In the genomic region with DNA sequence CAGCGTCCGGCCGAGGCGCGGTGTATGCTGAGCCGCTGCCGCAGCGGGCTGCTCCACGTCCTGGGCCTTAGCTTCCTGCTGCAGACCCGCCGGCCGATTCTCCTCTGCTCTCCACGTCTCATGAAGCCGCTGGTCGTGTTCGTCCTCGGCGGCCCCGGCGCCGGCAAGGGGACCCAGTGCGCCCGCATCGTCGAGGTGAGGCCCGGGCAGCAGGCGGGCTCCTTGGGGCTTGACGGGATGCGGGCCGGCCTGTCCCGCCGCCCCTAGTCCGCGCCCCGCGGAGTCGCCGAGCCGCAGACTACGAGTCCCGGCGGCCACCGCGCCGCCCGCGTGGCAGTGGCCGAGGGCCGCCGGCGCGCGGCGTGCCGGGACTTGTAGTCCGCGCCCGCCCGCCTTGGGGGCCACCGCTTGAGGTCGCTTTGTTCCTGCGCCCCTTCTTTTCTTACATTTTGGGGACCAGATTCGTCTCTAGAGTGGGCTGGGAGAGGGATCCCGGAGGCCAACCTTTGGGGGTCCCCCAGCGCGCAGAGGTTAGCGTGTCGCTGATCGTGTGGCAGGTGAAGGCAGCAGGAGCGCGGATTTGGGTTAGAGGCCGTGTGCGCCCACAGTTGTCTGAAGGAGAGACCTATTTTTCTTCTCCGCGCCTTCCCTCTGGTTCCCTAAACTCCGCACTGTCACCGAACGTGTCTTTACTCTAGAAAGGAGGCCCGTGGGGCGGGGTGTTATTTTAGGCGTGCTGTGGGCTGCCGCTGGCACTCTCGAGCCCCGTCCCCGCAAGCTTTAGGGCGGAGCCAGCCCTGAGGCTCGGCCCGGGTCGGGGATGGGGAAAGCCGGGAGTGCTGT, we compare ENCODE assay signal across 1 cellular context.
A peak's percentile ranks its signal among the peaks of the same experiment; 100 is the strongest.
TF ChIP-seq lines count a peak whose summit lies in the region.

No MANE protein-coding gene starts in this region.

TF ChIP-seq in HEK293, 187 proteins besides CTCF, POLR2A, EP300 and RAD21 (continued from another document):
- TF ChIP-seq, protein P1, sequence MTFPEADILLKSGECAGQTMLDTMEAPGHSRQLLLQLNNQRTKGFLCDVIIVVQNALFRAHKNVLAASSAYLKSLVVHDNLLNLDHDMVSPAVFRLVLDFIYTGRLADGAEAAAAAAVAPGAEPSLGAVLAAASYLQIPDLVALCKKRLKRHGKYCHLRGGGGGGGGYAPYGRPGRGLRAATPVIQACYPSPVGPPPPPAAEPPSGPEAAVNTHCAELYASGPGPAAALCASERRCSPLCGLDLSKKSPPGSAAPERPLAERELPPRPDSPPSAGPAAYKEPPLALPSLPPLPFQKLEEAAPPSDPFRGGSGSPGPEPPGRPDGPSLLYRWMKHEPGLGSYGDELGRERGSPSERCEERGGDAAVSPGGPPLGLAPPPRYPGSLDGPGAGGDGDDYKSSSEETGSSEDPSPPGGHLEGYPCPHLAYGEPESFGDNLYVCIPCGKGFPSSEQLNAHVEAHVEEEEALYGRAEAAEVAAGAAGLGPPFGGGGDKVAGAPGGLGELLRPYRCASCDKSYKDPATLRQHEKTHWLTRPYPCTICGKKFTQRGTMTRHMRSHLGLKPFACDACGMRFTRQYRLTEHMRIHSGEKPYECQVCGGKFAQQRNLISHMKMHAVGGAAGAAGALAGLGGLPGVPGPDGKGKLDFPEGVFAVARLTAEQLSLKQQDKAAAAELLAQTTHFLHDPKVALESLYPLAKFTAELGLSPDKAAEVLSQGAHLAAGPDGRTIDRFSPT (tag by site-specific recombination; IDR thresholded peaks at IDR 0.05) = 0 out of 2 replicates have a peak, but pooled peaks have one; percentile 28
- TF ChIP-seq ZNF600 (tag by site-specific recombination; IDR thresholded peaks at IDR 0.05) (no peak), SP3 (tag by site-specific recombination; IDR thresholded peaks at IDR 0.05) (peak; percentile 47), HOXA7 (CRISPR knock-in tag; IDR thresholded peaks at IDR 0.05; ENCODE audit: borderline replicate concordance) (no peak), ZNF585B (tag by site-specific recombination; IDR thresholded peaks at IDR 0.05) (0 out of 2 replicates have a peak, but pooled peaks have one; percentile 10), ZBTB20 (tag by site-specific recombination; IDR thresholded peaks at IDR 0.05) (peak; percentile 65), ZBTB48 (tag by site-specific recombination; IDR thresholded peaks at IDR 0.05) (peak; percentile 70), ZNF561 (tag by site-specific recombination; IDR thresholded peaks at IDR 0.05; ENCODE audit: borderline replicate concordance) (peak; percentile 33; the same call in 1 of the 2 replicates), ZNF366 (tag by site-specific recombination; conservative IDR thresholded peaks at IDR 0.05) (0 out of 2 replicates have a peak, but pooled peaks have one; percentile 16), ZBTB8A (tag by site-specific recombination; IDR thresholded peaks at IDR 0.05) (peak; percentile 87), ZNF596 (tag by site-specific recombination; IDR thresholded peaks at IDR 0.05) (no peak), ZNF664 (tag by site-specific recombination; IDR thresholded peaks at IDR 0.05) (no peak), ZSCAN16 (tag by site-specific recombination; IDR thresholded peaks at IDR 0.05) (no peak), KLF16 (tag by site-specific recombination; IDR thresholded peaks at IDR 0.05) (0 out of 2 replicates have a peak, but pooled peaks have one; percentile 36), ZNF629 (tag by site-specific recombination; IDR thresholded peaks at IDR 0.05) (peak; percentile 50), ZNF324 (tag by site-specific recombination; IDR thresholded peaks at IDR 0.05) (0 out of 2 replicates have a peak, but pooled peaks have one; percentile 51), ZNF501 (tag by site-specific recombination; IDR thresholded peaks at IDR 0.05) (0 out of 2 replicates have a peak, but pooled peaks have one; percentile 32), GLIS2 (tag by site-specific recombination; IDR thresholded peaks at IDR 0.05) (peak; percentile 91), ZFP69B (tag by site-specific recombination; IDR thresholded peaks at IDR 0.05) (0 out of 2 replicates have a peak, but pooled peaks have one; percentile 18), SP2 (tag by site-specific recombination; IDR thresholded peaks at IDR 0.05) (peak; percentile 77), KLF8 (tag by site-specific recombination; IDR thresholded peaks at IDR 0.05) (peak; percentile 67), ZNF112 (tag by site-specific recombination; IDR thresholded peaks at IDR 0.05) (no peak), ZNF747 (tag by site-specific recombination; IDR thresholded peaks at IDR 0.05) (no peak), ZNF350 (tag by site-specific recombination; IDR thresholded peaks at IDR 0.05) (no peak), ZSCAN30 (tag by site-specific recombination; IDR thresholded peaks at IDR 0.05) (peak; percentile 82), EGR2 (tag by site-specific recombination; IDR thresholded peaks at IDR 0.05; ENCODE audit: low read depth) (0 out of 2 replicates have a peak, but pooled peaks have one; percentile 23), ZNF391 (tag by site-specific recombination; IDR thresholded peaks at IDR 0.05; ENCODE audit: borderline replicate concordance, low read depth) (0 out of 2 replicates have a peak, but pooled peaks have one; percentile 46), ZIC2 (tag by site-specific recombination; IDR thresholded peaks at IDR 0.05) (peak; percentile 40), ZNF335 (tag by site-specific recombination; conservative IDR thresholded peaks at IDR 0.05) (peak; percentile 96), GLI2 (tag by site-specific recombination; IDR thresholded peaks at IDR 0.05; ENCODE audit: borderline replicate concordance, low read depth) (no peak), ZNF670 (tag by site-specific recombination; IDR thresholded peaks at IDR 0.05; ENCODE audit: low read depth) (no peak), KLF9 (tag by site-specific recombination; IDR thresholded peaks at IDR 0.05; ENCODE audit: low read depth) (peak; percentile 35), GLIS1 (tag by site-specific recombination; IDR thresholded peaks at IDR 0.05) (peak; percentile 48), ZEB2 (tag by site-specific recombination; IDR thresholded peaks at IDR 0.05) (peak; percentile 40; the same call in 1 of the 2 replicates), ZBTB17 (tag by site-specific recombination; IDR thresholded peaks at IDR 0.05) (0 out of 2 replicates have a peak, but pooled peaks have one; percentile 83)
- TF ChIP-seq, protein P2, sequence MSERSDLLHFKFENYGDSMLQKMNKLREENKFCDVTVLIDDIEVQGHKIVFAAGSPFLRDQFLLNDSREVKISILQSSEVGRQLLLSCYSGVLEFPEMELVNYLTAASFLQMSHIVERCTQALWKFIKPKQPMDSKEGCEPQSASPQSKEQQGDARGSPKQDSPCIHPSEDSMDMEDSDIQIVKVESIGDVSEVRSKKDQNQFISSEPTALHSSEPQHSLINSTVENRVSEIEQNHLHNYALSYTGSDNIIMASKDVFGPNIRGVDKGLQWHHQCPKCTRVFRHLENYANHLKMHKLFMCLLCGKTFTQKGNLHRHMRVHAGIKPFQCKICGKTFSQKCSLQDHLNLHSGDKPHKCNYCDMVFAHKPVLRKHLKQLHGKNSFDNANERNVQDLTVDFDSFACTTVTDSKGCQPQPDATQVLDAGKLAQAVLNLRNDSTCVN (tag by site-specific recombination; optimal IDR thresholded peaks at IDR 0.05) = peak; percentile 74
- TF ChIP-seq, protein P3, sequence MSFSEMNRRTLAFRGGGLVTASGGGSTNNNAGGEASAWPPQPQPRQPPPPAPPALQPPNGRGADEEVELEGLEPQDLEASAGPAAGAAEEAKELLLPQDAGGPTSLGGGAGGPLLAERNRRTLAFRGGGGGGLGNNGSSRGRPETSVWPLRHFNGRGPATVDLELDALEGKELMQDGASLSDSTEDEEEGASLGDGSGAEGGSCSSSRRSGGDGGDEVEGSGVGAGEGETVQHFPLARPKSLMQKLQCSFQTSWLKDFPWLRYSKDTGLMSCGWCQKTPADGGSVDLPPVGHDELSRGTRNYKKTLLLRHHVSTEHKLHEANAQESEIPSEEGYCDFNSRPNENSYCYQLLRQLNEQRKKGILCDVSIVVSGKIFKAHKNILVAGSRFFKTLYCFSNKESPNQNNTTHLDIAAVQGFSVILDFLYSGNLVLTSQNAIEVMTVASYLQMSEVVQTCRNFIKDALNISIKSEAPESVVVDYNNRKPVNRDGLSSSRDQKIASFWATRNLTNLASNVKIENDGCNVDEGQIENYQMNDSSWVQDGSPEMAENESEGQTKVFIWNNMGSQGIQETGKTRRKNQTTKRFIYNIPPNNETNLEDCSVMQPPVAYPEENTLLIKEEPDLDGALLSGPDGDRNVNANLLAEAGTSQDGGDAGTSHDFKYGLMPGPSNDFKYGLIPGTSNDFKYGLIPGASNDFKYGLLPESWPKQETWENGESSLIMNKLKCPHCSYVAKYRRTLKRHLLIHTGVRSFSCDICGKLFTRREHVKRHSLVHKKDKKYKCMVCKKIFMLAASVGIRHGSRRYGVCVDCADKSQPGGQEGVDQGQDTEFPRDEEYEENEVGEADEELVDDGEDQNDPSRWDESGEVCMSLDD (tag by site-specific recombination; IDR thresholded peaks at IDR 0.05) = peak; percentile 91
- TF ChIP-seq, protein P4, sequence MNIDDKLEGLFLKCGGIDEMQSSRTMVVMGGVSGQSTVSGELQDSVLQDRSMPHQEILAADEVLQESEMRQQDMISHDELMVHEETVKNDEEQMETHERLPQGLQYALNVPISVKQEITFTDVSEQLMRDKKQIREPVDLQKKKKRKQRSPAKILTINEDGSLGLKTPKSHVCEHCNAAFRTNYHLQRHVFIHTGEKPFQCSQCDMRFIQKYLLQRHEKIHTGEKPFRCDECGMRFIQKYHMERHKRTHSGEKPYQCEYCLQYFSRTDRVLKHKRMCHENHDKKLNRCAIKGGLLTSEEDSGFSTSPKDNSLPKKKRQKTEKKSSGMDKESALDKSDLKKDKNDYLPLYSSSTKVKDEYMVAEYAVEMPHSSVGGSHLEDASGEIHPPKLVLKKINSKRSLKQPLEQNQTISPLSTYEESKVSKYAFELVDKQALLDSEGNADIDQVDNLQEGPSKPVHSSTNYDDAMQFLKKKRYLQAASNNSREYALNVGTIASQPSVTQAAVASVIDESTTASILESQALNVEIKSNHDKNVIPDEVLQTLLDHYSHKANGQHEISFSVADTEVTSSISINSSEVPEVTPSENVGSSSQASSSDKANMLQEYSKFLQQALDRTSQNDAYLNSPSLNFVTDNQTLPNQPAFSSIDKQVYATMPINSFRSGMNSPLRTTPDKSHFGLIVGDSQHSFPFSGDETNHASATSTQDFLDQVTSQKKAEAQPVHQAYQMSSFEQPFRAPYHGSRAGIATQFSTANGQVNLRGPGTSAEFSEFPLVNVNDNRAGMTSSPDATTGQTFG (tag by site-specific recombination; IDR thresholded peaks at IDR 0.05; ENCODE audit: borderline replicate concordance) = no peak
- TF ChIP-seq, protein P5, sequence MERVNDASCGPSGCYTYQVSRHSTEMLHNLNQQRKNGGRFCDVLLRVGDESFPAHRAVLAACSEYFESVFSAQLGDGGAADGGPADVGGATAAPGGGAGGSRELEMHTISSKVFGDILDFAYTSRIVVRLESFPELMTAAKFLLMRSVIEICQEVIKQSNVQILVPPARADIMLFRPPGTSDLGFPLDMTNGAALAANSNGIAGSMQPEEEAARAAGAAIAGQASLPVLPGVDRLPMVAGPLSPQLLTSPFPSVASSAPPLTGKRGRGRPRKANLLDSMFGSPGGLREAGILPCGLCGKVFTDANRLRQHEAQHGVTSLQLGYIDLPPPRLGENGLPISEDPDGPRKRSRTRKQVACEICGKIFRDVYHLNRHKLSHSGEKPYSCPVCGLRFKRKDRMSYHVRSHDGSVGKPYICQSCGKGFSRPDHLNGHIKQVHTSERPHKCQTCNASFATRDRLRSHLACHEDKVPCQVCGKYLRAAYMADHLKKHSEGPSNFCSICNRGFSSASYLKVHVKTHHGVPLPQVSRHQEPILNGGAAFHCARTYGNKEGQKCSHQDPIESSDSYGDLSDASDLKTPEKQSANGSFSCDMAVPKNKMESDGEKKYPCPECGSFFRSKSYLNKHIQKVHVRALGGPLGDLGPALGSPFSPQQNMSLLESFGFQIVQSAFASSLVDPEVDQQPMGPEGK (tag by site-specific recombination; IDR thresholded peaks at IDR 0.05) = peak; percentile 63; the same call in 1 of the 2 replicates
- TF ChIP-seq, protein P6, sequence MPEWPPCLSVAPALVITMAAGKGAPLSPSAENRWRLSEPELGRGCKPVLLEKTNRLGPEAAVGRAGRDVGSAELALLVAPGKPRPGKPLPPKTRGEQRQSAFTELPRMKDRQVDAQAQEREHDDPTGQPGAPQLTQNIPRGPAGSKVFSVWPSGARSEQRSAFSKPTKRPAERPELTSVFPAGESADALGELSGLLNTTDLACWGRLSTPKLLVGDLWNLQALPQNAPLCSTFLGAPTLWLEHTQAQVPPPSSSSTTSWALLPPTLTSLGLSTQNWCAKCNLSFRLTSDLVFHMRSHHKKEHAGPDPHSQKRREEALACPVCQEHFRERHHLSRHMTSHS (tag by site-specific recombination; IDR thresholded peaks at IDR 0.05) = no peak
- TF ChIP-seq, protein P7, sequence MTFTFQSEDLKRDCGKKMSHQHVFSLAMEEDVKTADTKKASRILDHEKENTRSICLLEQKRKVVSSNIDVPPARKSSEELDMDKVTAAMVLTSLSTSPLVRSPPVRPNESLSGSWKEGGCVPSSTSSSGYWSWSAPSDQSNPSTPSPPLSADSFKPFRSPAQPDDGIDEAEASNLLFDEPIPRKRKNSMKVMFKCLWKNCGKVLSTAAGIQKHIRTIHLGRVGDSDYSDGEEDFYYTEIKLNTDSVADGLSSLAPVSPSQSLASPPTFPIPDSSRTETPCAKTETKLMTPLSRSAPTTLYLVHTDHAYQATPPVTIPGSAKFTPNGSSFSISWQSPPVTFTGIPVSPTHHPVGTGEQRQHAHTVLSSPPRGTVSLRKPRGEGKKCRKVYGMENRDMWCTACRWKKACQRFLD (tag by site-specific recombination; IDR thresholded peaks at IDR 0.05) = 0 out of 2 replicates have a peak, but pooled peaks have one; percentile 41
- TF ChIP-seq, protein P8, sequence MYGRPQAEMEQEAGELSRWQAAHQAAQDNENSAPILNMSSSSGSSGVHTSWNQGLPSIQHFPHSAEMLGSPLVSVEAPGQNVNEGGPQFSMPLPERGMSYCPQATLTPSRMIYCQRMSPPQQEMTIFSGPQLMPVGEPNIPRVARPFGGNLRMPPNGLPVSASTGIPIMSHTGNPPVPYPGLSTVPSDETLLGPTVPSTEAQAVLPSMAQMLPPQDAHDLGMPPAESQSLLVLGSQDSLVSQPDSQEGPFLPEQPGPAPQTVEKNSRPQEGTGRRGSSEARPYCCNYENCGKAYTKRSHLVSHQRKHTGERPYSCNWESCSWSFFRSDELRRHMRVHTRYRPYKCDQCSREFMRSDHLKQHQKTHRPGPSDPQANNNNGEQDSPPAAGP (tag by site-specific recombination; IDR thresholded peaks at IDR 0.05) = 0 out of 2 replicates have a peak, but pooled peaks have one; percentile 33
TF ChIP-seq in HEK293: peak in this region for 36.
